In the genomic region with DNA sequence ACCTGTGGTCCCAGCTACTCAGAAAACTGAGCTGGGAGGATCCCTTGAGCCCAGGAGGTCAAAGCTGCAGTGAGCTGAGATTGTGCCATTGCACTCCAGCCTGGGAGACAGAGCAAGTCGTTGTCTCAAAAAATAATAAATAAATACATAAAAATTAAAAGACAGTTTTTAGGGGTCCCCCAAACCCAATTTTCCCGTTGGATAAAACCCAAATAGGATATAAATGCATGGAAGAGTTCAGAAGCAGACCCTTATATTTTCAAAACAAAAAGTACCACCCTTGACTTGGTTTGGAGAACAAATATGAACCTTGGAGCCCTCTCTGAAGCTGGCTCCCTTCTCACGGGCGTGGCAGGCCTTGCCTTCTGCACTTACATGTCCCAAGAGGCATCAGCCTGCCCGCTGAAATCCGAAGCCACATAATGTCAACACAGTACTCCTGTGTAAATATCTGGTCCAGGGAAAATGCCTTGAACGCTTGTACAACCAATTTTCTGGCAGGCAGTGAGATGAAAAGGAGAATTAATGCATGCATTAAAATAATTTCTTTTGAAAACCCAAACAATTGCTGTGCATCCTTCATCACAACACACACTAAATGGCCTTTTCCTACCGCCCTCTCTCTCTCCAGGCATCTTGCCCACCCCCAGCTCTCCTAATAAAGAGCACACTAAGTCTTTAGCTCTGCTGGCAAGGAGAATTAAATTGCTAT, we compare ENCODE assay signal across 1 cellular context.
TF ChIP-seq lines count a peak whose summit lies in the region.

No MANE protein-coding gene starts in this region.

TF ChIP-seq in HEK293, 187 proteins besides CTCF, POLR2A, EP300 and RAD21 (continued from another document and continues in another):
- TF ChIP-seq ZNF140 (tag by site-specific recombination; IDR thresholded peaks at IDR 0.05), result no peak
- TF ChIP-seq ZSCAN16 (tag by site-specific recombination; IDR thresholded peaks at IDR 0.05), result peak; percentile 34; the same call in 1 of the 2 replicates
- TF ChIP-seq ZNF202 (tag by site-specific recombination; IDR thresholded peaks at IDR 0.05; ENCODE audit: borderline replicate concordance), result no peak
- TF ChIP-seq, protein P1, sequence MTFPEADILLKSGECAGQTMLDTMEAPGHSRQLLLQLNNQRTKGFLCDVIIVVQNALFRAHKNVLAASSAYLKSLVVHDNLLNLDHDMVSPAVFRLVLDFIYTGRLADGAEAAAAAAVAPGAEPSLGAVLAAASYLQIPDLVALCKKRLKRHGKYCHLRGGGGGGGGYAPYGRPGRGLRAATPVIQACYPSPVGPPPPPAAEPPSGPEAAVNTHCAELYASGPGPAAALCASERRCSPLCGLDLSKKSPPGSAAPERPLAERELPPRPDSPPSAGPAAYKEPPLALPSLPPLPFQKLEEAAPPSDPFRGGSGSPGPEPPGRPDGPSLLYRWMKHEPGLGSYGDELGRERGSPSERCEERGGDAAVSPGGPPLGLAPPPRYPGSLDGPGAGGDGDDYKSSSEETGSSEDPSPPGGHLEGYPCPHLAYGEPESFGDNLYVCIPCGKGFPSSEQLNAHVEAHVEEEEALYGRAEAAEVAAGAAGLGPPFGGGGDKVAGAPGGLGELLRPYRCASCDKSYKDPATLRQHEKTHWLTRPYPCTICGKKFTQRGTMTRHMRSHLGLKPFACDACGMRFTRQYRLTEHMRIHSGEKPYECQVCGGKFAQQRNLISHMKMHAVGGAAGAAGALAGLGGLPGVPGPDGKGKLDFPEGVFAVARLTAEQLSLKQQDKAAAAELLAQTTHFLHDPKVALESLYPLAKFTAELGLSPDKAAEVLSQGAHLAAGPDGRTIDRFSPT (tag by site-specific recombination; IDR thresholded peaks at IDR 0.05), result no peak
- TF ChIP-seq ZNF560 (tag by site-specific recombination; IDR thresholded peaks at IDR 0.05; ENCODE audit: borderline replicate concordance), result no peak
- TF ChIP-seq ZBTB48 (tag by site-specific recombination; IDR thresholded peaks at IDR 0.05), result no peak
- TF ChIP-seq KLF9 (tag by site-specific recombination; IDR thresholded peaks at IDR 0.05; ENCODE audit: low read depth), result no peak
- TF ChIP-seq FEZF1 (tag by site-specific recombination; IDR thresholded peaks at IDR 0.05), result peak; percentile 69
- TF ChIP-seq SP2 (tag by site-specific recombination; IDR thresholded peaks at IDR 0.05), result no peak
- TF ChIP-seq SETDB1 (IDR thresholded peaks at IDR 0.05; ENCODE audit: insufficient read length, low read length), result no peak
- TF ChIP-seq, protein P2, sequence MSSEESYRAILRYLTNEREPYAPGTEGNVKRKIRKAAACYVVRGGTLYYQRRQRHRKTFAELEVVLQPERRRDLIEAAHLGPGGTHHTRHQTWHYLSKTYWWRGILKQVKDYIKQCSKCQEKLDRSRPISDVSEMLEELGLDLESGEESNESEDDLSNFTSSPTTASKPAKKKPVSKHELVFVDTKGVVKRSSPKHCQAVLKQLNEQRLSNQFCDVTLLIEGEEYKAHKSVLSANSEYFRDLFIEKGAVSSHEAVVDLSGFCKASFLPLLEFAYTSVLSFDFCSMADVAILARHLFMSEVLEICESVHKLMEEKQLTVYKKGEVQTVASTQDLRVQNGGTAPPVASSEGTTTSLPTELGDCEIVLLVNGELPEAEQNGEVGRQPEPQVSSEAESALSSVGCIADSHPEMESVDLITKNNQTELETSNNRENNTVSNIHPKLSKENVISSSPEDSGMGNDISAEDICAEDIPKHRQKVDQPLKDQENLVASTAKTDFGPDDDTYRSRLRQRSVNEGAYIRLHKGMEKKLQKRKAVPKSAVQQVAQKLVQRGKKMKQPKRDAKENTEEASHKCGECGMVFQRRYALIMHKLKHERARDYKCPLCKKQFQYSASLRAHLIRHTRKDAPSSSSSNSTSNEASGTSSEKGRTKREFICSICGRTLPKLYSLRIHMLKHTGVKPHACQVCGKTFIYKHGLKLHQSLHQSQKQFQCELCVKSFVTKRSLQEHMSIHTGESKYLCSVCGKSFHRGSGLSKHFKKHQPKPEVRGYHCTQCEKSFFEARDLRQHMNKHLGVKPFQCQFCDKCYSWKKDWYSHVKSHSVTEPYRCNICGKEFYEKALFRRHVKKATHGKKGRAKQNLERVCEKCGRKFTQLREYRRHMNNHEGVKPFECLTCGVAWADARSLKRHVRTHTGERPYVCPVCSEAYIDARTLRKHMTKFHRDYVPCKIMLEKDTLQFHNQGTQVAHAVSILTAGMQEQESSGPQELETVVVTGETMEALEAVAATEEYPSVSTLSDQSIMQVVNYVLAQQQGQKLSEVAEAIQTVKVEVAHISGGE (tag by site-specific recombination; conservative IDR thresholded peaks at IDR 0.05; ENCODE audit: low read depth), result no peak
- TF ChIP-seq HOXA7 (CRISPR knock-in tag; IDR thresholded peaks at IDR 0.05; ENCODE audit: borderline replicate concordance), result no peak
- TF ChIP-seq, protein P3, sequence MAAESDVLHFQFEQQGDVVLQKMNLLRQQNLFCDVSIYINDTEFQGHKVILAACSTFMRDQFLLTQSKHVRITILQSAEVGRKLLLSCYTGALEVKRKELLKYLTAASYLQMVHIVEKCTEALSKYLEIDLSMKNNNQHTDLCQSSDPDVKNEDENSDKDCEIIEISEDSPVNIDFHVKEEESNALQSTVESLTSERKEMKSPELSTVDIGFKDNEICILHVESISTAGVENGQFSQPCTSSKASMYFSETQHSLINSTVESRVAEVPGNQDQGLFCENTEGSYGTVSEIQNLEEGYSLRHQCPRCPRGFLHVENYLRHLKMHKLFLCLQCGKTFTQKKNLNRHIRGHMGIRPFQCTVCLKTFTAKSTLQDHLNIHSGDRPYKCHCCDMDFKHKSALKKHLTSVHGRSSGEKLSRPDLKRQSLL (tag by site-specific recombination; IDR thresholded peaks at IDR 0.05), result no peak
- TF ChIP-seq ZNF658 (tag by site-specific recombination; IDR thresholded peaks at IDR 0.05), result no peak
- TF ChIP-seq, protein P4, sequence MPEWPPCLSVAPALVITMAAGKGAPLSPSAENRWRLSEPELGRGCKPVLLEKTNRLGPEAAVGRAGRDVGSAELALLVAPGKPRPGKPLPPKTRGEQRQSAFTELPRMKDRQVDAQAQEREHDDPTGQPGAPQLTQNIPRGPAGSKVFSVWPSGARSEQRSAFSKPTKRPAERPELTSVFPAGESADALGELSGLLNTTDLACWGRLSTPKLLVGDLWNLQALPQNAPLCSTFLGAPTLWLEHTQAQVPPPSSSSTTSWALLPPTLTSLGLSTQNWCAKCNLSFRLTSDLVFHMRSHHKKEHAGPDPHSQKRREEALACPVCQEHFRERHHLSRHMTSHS (tag by site-specific recombination; IDR thresholded peaks at IDR 0.05), result no peak
- TF ChIP-seq, protein P5, sequence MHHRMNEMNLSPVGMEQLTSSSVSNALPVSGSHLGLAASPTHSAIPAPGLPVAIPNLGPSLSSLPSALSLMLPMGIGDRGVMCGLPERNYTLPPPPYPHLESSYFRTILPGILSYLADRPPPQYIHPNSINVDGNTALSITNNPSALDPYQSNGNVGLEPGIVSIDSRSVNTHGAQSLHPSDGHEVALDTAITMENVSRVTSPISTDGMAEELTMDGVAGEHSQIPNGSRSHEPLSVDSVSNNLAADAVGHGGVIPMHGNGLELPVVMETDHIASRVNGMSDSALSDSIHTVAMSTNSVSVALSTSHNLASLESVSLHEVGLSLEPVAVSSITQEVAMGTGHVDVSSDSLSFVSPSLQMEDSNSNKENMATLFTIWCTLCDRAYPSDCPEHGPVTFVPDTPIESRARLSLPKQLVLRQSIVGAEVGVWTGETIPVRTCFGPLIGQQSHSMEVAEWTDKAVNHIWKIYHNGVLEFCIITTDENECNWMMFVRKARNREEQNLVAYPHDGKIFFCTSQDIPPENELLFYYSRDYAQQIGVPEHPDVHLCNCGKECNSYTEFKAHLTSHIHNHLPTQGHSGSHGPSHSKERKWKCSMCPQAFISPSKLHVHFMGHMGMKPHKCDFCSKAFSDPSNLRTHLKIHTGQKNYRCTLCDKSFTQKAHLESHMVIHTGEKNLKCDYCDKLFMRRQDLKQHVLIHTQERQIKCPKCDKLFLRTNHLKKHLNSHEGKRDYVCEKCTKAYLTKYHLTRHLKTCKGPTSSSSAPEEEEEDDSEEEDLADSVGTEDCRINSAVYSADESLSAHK (tag by site-specific recombination; IDR thresholded peaks at IDR 0.05), result peak; percentile 67
- TF ChIP-seq, protein P6, sequence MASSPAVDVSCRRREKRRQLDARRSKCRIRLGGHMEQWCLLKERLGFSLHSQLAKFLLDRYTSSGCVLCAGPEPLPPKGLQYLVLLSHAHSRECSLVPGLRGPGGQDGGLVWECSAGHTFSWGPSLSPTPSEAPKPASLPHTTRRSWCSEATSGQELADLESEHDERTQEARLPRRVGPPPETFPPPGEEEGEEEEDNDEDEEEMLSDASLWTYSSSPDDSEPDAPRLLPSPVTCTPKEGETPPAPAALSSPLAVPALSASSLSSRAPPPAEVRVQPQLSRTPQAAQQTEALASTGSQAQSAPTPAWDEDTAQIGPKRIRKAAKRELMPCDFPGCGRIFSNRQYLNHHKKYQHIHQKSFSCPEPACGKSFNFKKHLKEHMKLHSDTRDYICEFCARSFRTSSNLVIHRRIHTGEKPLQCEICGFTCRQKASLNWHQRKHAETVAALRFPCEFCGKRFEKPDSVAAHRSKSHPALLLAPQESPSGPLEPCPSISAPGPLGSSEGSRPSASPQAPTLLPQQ (tag by site-specific recombination; IDR thresholded peaks at IDR 0.05), result no peak
- TF ChIP-seq, protein P7, sequence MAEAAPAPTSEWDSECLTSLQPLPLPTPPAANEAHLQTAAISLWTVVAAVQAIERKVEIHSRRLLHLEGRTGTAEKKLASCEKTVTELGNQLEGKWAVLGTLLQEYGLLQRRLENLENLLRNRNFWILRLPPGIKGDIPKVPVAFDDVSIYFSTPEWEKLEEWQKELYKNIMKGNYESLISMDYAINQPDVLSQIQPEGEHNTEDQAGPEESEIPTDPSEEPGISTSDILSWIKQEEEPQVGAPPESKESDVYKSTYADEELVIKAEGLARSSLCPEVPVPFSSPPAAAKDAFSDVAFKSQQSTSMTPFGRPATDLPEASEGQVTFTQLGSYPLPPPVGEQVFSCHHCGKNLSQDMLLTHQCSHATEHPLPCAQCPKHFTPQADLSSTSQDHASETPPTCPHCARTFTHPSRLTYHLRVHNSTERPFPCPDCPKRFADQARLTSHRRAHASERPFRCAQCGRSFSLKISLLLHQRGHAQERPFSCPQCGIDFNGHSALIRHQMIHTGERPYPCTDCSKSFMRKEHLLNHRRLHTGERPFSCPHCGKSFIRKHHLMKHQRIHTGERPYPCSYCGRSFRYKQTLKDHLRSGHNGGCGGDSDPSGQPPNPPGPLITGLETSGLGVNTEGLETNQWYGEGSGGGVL (tag by site-specific recombination; IDR thresholded peaks at IDR 0.05), result no peak
- TF ChIP-seq ZNF624 (tag by site-specific recombination; IDR thresholded peaks at IDR 0.05), result no peak
- TF ChIP-seq, protein P8, sequence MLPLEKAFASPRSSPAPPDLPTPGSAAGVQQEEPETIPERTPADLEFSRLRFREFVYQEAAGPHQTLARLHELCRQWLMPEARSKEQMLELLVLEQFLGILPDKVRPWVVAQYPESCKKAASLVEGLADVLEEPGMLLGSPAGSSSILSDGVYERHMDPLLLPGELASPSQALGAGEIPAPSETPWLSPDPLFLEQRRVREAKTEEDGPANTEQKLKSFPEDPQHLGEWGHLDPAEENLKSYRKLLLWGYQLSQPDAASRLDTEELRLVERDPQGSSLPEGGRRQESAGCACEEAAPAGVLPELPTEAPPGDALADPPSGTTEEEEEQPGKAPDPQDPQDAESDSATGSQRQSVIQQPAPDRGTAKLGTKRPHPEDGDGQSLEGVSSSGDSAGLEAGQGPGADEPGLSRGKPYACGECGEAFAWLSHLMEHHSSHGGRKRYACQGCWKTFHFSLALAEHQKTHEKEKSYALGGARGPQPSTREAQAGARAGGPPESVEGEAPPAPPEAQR (tag by site-specific recombination; IDR thresholded peaks at IDR 0.05), result no peak
- TF ChIP-seq ZNF529 (tag by site-specific recombination; IDR thresholded peaks at IDR 0.05; ENCODE audit: insufficient replicate concordance), result no peak
- TF ChIP-seq ZNF146 (tag by site-specific recombination; IDR thresholded peaks at IDR 0.05), result no peak
- peak; percentile 11; the same call in 1 of the 2 replicates for TF ChIP-seq ZNF423 (tag by site-specific recombination; IDR thresholded peaks at IDR 0.05)
- no peak for TF ChIP-seq ZNF292 (tag by site-specific recombination; IDR thresholded peaks at IDR 0.05; ENCODE audit: borderline replicate concordance, low read depth)
- TF ChIP-seq, protein P9, sequence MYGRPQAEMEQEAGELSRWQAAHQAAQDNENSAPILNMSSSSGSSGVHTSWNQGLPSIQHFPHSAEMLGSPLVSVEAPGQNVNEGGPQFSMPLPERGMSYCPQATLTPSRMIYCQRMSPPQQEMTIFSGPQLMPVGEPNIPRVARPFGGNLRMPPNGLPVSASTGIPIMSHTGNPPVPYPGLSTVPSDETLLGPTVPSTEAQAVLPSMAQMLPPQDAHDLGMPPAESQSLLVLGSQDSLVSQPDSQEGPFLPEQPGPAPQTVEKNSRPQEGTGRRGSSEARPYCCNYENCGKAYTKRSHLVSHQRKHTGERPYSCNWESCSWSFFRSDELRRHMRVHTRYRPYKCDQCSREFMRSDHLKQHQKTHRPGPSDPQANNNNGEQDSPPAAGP (tag by site-specific recombination; IDR thresholded peaks at IDR 0.05), result peak; percentile 63; the same call in 1 of the 2 replicates
- TF ChIP-seq, protein P10, sequence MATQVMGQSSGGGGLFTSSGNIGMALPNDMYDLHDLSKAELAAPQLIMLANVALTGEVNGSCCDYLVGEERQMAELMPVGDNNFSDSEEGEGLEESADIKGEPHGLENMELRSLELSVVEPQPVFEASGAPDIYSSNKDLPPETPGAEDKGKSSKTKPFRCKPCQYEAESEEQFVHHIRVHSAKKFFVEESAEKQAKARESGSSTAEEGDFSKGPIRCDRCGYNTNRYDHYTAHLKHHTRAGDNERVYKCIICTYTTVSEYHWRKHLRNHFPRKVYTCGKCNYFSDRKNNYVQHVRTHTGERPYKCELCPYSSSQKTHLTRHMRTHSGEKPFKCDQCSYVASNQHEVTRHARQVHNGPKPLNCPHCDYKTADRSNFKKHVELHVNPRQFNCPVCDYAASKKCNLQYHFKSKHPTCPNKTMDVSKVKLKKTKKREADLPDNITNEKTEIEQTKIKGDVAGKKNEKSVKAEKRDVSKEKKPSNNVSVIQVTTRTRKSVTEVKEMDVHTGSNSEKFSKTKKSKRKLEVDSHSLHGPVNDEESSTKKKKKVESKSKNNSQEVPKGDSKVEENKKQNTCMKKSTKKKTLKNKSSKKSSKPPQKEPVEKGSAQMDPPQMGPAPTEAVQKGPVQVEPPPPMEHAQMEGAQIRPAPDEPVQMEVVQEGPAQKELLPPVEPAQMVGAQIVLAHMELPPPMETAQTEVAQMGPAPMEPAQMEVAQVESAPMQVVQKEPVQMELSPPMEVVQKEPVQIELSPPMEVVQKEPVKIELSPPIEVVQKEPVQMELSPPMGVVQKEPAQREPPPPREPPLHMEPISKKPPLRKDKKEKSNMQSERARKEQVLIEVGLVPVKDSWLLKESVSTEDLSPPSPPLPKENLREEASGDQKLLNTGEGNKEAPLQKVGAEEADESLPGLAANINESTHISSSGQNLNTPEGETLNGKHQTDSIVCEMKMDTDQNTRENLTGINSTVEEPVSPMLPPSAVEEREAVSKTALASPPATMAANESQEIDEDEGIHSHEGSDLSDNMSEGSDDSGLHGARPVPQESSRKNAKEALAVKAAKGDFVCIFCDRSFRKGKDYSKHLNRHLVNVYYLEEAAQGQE (tag by site-specific recombination; IDR thresholded peaks at IDR 0.05), result no peak
- no peak for TF ChIP-seq ZNF37A (tag by site-specific recombination; IDR thresholded peaks at IDR 0.05)
